In the genomic region with DNA sequence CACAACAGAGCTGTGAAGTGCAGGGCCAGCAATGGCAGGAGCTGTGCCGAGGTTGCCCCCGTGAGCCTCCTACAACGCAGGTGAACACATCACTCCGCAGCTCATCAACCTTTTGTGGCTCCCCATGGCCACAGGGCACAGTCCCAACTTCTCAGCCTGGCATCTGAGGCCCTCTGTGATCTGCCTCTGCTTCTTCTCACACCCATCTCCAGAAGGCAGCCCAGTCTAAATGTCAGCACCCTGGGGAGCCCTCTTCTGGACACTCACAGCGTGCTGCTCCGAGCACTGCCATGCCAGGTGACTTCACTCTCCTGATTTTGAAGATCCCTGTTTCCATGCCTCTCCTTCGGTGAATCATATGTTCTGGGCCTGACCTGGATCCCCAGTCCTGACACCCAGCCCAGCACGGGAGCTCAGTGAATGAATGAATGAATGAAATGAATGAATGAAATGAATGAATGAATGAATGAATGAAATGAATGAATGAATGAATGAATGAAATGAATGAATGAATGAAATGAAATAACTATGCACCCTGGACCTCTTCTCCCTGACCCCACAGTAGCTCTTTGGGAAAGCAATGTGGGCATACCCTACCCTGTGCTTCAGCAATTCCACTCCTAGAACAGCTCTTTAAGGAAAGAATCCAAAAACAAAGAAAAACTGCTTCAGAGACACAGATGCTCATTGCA, we compare ENCODE assay signal across 11 cellular contexts. TPM values are rescaled to one million over a fixed set of nuclear protein-coding genes. Genes with fewer than 3 reads are reported as not detected.
DNase-seq lines count a peak whose midpoint lies in the region; TF ChIP-seq lines count a peak whose summit lies in the region.
"Had no signal": no experiment of that assay in that cellular context is flagged by ENCODE, and none has a peak within 500 bp of the region (broad histone marks: within the 10 kb centered on the region; RNA-seq: fewer than 3 reads in every experiment).

No MANE protein-coding gene starts in this region.

- TF ChIP-seq CTCF in astrocyte of the spinal cord (IDR thresholded peaks at IDR 0.05; ENCODE audit: low read depth, low read length), result peak; percentile 11

- no peaks in the 10 kb centered on the region for H3K27me3 ChIP-seq in HAP-1 (ENCODE audit: low read depth)

- in situ Hi-C loops in Caki2 (cut with HindIII; ENCODE audit: low pct_unique_long_range_greater_than_20kb, low sequenced_read_pairs) (no loop called here), astrocyte of the spinal cord (cut with HindIII; ENCODE audit: low sequenced_read_pairs) (no loop called here), HAP-1 (cut with MboI; ENCODE audit: low sequenced_read_pairs) (no loop called here)

- DNase-seq in Caki2 (ENCODE audit: low read depth) (peak; percentile 13), HuH-7 (ENCODE audit: low spot score) (peak; percentile 60), astrocyte of the spinal cord (ENCODE audit: low read depth, low spot score) (no peak), kidney tubule cell (ENCODE audit: low spot score) (peak; percentile 20), HAP-1 (ENCODE audit: low spot score in 2 of 2) (no peak), NOMO-1 (lab: John Stamatoyannopoulos, UW; ENCODE audit: unreplicated experiment in 2 of 2) (no peak), NCI-H1694 treated with DMSO at 0.1 percent for 48 hours (lab: John Stamatoyannopoulos, UW) (no peak)
- DNase-seq in NK-92 treated with Interleukin-12 subunit alpha and Interleukin-12 subunit beta, amount 100 ng/mL, for 24 hours (lab: John Stamatoyannopoulos, UW), result no peak
- DNase-seq: activated CD8-positive, alpha-beta memory T cell treated with anti-CD3 and anti-CD28 coated beads, Interleukin-2, amount 50 U/mL, for 4 hours; NCI-H2171 treated with DMSO at 0.1 percent for 48 hours had no signal

- H3K4me3 ChIP-seq in astrocyte of the spinal cord (ENCODE audit: low read depth, low read length) (no peak overlapping the region), HAP-1 (no peak overlapping the region)

- H3K4me1 ChIP-seq in HAP-1, result no peaks in the 10 kb centered on the region

- no peaks in the 10 kb centered on the region for H3K9me3 ChIP-seq in HAP-1

- no peaks in the 10 kb centered on the region for H3K36me3 ChIP-seq in HAP-1 (replicated peaks)

RNA-seq across cellular contexts. Expression of gene SKIC8, which starts 17.9 kb away (rescaled TPM):
- 58.7 and 90.7 TPM in 2 replicates for total RNA-seq in Caki2 (2014; rRNA removed; shearing (Covaris generic); ENCODE audit: low replicate concordance)

RNA-seq across cellular contexts. Expression of gene CRABP1, which starts 22.9 kb away (rescaled TPM):
- total RNA-seq in Caki2 (2014; rRNA removed; shearing (Covaris generic); ENCODE audit: low replicate concordance), result not detected in 2 replicates
- total RNA-seq: fibroblast of lung had no signal

RNA-seq across cellular contexts. Expression of gene DNAJA4, which starts 52.9 kb away (rescaled TPM):
- total RNA-seq in Caki2 (2014; rRNA removed; shearing (Covaris generic); ENCODE audit: low replicate concordance), result not detected in 2 replicates

Comparison
In these comparisons a context has a peak if more than half of its experiments do, and no peak if none do; other contexts are left out.
1. DNase-seq: peak in Caki2 (single experiment), HuH-7 (single experiment) and kidney tubule cell (single experiment); none in astrocyte of the spinal cord (single experiment), NK-92 treated with Interleukin-12 subunit alpha and Interleukin-12 subunit beta, amount 100 ng/mL, for 24 hours (single experiment), HAP-1 (0 of 2), NOMO-1 (0 of 2) and NCI-H1694 treated with DMSO at 0.1 percent for 48 hours (single experiment).